ENCODE assay signal across 1 cellular context in genomic region chr19:39142655-39143054, GRCh38.
TF ChIP-seq lines count a peak whose summit lies in the region.

No MANE protein-coding gene starts in this region.

TF ChIP-seq in WTC11, 78 proteins besides CTCF, POLR2A, EP300 and RAD21 (continued from another document):
- no peak for TF ChIP-seq CREM (CRISPR knock-in tag; IDR thresholded peaks at IDR 0.05)
